ENCODE assay signal across 13 cellular contexts in the genomic region with DNA sequence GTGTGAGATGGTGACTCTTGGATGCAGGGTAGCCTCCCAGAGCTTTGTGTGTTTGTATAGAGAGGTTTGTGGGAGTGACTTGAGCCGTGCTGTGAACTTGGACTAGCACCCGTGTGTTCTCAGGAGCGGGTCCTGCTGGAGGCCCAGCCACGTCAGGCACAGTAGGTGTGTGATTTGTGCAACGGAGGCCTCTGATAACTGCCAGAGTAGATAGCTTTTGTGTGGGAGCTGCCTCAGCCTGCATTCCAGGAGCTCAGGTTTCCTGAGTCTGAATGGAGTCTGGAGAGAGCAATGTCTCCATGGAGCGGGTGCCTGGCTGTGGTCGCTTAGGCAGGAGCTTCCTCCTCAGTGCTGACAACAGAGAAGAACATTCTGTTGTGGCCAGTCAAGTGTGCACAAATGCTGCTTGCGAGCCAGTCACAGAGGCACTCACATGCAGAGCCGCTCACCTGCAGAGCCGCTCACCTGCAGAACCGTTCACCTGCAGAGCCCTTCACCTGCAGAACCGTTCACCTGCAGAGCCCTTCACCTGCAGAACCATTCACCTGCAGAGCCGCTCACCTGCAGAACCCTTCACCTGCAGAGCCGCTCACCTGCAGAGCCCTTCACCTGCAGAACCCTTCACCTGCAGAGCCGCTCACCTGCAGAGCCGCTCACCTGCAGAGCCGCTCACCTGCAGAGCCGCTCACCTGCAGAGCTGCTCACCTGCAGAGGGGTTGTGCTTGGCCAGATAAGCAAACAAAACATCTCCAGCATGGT. TPM values are rescaled to one million over a fixed set of nuclear protein-coding genes. Genes with fewer than 3 reads are reported as not detected.
DNase-seq lines count a peak whose midpoint lies in the region; FAIRE-seq and TF ChIP-seq lines count a peak whose summit lies in the region.
"Had no signal": no experiment of that assay in that cellular context is flagged by ENCODE, and none has a peak within 500 bp of the region (broad histone marks: within the 10 kb centered on the region; RNA-seq: fewer than 3 reads in every experiment).

No MANE protein-coding gene starts in this region.

- FAIRE-seq in H1 (lab: Jason Lieb, UNC): peak; percentile 93

- H3K27me3 ChIP-seq in H1 (replicated peaks in 1 of 4; ENCODE audit: control insufficient read depth in 3 of 4, extremely low read depth in 1 of 4, insufficient read depth in 3 of 4, low read length in 3 of 4): no peaks in the 10 kb centered on the region; a peak in 1 of 7 replicates
- no peaks in the 10 kb centered on the region for H3K27me3 ChIP-seq in CD4-positive, alpha-beta memory T cell (ENCODE audit: insufficient read depth, low read length)
- H3K27me3 ChIP-seq: tibial nerve had no signal

- no peaks in the 10 kb centered on the region; a peak in 1 of 4 replicates for H3K9me3 ChIP-seq in H1 (ENCODE audit: insufficient read depth in 2 of 2, low read depth in 1 of 2, low read length in 1 of 2)
- H3K9me3 ChIP-seq in CD4-positive, alpha-beta memory T cell (ENCODE audit: control insufficient read depth in 1 of 2, low read length in 2 of 2): no peaks in the 10 kb centered on the region
- H3K9me3 ChIP-seq: Caco-2, tibial nerve had no signal

- CTCF ChIA-PET in H1 (lab: Charles Lee; ENCODE audit: partially characterized antibody): interaction anchor here (0.7 to 2.0 kb wide), 9 partner anchors 9 to 288 kb away, joined by 3 to 5 read pairs (median 4); no protein-coding TSS in a partner anchor
- CTCF ChIA-PET in CD4-positive, alpha-beta memory T cell (lab: Charles Lee; ENCODE audit: partially characterized antibody): no interaction called here

- peaks cover 27% of the 10 kb centered on the region for H3K4me1 Mint-ChIP-seq in nephron progenitor cell
- H3K4me1 Mint-ChIP-seq in CD4-positive, alpha-beta memory T cell: peaks cover 0 to 7% (median 6%) of the 10 kb centered on the region in 4 donors

- no peak overlapping the region for H2BK120ac ChIP-seq in H1 (replicated peaks; ENCODE audit: low read depth, low read length)

- TF ChIP-seq CTCF in H1 (IDR thresholded peaks at IDR 0.05; ENCODE audit: control extremely low read depth in 1 of 3, insufficient read depth in 1 of 3, low read depth in 1 of 3, low read length in 3 of 3) (no peak), nephron progenitor cell (IDR thresholded peaks at IDR 0.05) (no peak)

- no peak for TF ChIP-seq EP300 in H1 (IDR thresholded peaks at IDR 0.05; ENCODE audit: borderline replicate concordance in 1 of 2, low read depth in 2 of 2, low read length in 2 of 2)

- H3K27ac Mint-ChIP-seq in nephron progenitor cell: peak overlapping the region; percentile 95
- H3K27ac Mint-ChIP-seq in CD4-positive, alpha-beta memory T cell: no peak overlapping the region

- H3K79me1 ChIP-seq in H1 (ENCODE audit: low read depth, low read length): peaks cover 24% of the 10 kb centered on the region

- peaks cover 10% of the 10 kb centered on the region for H3K9me3 Mint-ChIP-seq in nephron progenitor cell
- H3K9me3 Mint-ChIP-seq in CD4-positive, alpha-beta memory T cell: no peaks in the 10 kb centered on the region

- intact Hi-C loops in CD4-positive, alpha-beta memory T cell (cut with micrococcal nuclease): no loop called here

- no peak overlapping the region for H2AK5ac ChIP-seq in H1 (ENCODE audit: low read depth, low read length)

- H3K79me2 ChIP-seq in H1 (ENCODE audit: control insufficient read depth in 1 of 2, insufficient read depth in 2 of 2, low read length in 2 of 2): peaks cover 7 to 41% of the 10 kb centered on the region in 2 experiments

- H2BK20ac ChIP-seq in H1 (ENCODE audit: low read length): no peak overlapping the region

- peaks cover 0 to 13% of the 10 kb centered on the region in 2 experiments for H4K20me1 ChIP-seq in H1 (replicated peaks in 1 of 2; ENCODE audit: control insufficient read depth in 1 of 2, insufficient read depth in 2 of 2, low read length in 2 of 2)

- no peak overlapping the region; a peak in 1 of 7 replicates for H3K9ac ChIP-seq in H1 (replicated peaks in 1 of 4; ENCODE audit: extremely low read depth in 1 of 4, low read depth in 3 of 4, low read length in 3 of 4)

- no peak overlapping the region for H3K14ac ChIP-seq in H1 (ENCODE audit: insufficient read length)

- peak overlapping the region; percentile 12 for H4K5ac ChIP-seq in H1 (ENCODE audit: insufficient read length, low read depth, low read length)

- H3K4me3 Mint-ChIP-seq in nephron progenitor cell: peak overlapping the region; percentile 37
- H3K4me3 Mint-ChIP-seq in CD4-positive, alpha-beta memory T cell: no peak overlapping the region

- no peak overlapping the region for H3K4ac ChIP-seq in H1 (replicated peaks; ENCODE audit: insufficient read length, low read depth, low read length)

- H2BK12ac ChIP-seq in H1 (ENCODE audit: low read depth, low read length): no peak overlapping the region

- 75% methylated on average over 18 of the region's 18 CpGs; no CpG with 5 or more reads in 1 of the 2 experiments for WGBS in H1 (ENCODE audit: extremely low coverage in 1 of 2, insufficient coverage in 1 of 2, insufficient read length in 1 of 2, insufficient replicate concordance in 2 of 2, low coverage in 1 of 2, low lambda C conversion rate in 2 of 2, missing lambda C conversion rate in 1 of 2), 2 experiments

- peak overlapping the region; percentile 83 for H3K18ac ChIP-seq in H1 (ENCODE audit: extremely low read depth, low read length)

- H4K8ac ChIP-seq in H1 (ENCODE audit: extremely low read depth, insufficient read depth, low read length): no peak overlapping the region

- peak overlapping the region; percentile 65; the same call in 1 of the 2 replicates for H3K27ac ChIP-seq in H1 (ENCODE audit: low read depth, low read length)
- H3K27ac ChIP-seq in CD4-positive, alpha-beta memory T cell (ENCODE audit: low read depth, low read length): no peak overlapping the region
- H3K27ac ChIP-seq: tibial nerve had no signal

- peaks cover 8% of the 10 kb centered on the region for H3K23me2 ChIP-seq in H1 (ENCODE audit: low read depth, low read length)

- H3K36me3 Mint-ChIP-seq in nephron progenitor cell (ENCODE audit: low read depth): peaks cover 45% of the 10 kb centered on the region
- H3K36me3 Mint-ChIP-seq in CD4-positive, alpha-beta memory T cell: peaks cover 5 to 16% of the 10 kb centered on the region in 2 donors

- peaks cover 0 to 8% (median 0%) of the 10 kb centered on the region in 4 experiments; a peak in 3 of 8 replicates for H3K36me3 ChIP-seq in H1 (ENCODE audit: control insufficient read depth in 2 of 4, insufficient read depth in 4 of 4, low read length in 3 of 4)
- peaks cover 5% of the 10 kb centered on the region for H3K36me3 ChIP-seq in CD4-positive, alpha-beta memory T cell (ENCODE audit: insufficient read depth, low read length)

- POLR2A ChIA-PET in H1 (lab: Charles Lee; ENCODE audit: partially characterized antibody): interaction anchor here (0.7 to 1.0 kb wide), 3 partner anchors 14 to 169 kb away, joined by 3 read pairs; no protein-coding TSS in a partner anchor
- POLR2A ChIA-PET in CD4-positive, alpha-beta memory T cell (lab: Charles Lee; ENCODE audit: partially characterized antibody): no interaction called here

- no peak overlapping the region for H3K4me3 ChIP-seq in H1 (ENCODE audit: extremely low read depth in 1 of 4, insufficient read depth in 2 of 4, low read depth in 3 of 4, low read length in 4 of 4)
- H3K4me3 ChIP-seq in CD4-positive, alpha-beta memory T cell (ENCODE audit: low read length in 2 of 2): no peak overlapping the region
- H3K4me3 ChIP-seq: tibial nerve had no signal

- H3K56ac ChIP-seq in H1 (replicated peaks; ENCODE audit: insufficient read length, low read depth, low read length): no peak overlapping the region

- no peak for TF ChIP-seq RAD21 in H1 (IDR thresholded peaks at IDR 0.05 in 1 of 2, conservative IDR thresholded peaks at IDR 0.05 in 1 of 2; ENCODE audit: low read depth in 2 of 2, low read length in 2 of 2)

- TF ChIP-seq POLR2A in H1 (IDR thresholded peaks at IDR 0.05; ENCODE audit: control extremely low read depth in 1 of 2, low read depth in 2 of 2, low read length in 2 of 2): no peak

- no peak overlapping the region for H2BK15ac ChIP-seq in H1 (ENCODE audit: low read length)

- DNase-seq in DMS53 treated with DMSO at 0.1 percent for 48 hours (lab: John Stamatoyannopoulos, UW; ENCODE audit: unreplicated experiment): peak; percentile 54
- peak; percentile 70 for DNase-seq in NCI-H2029 (lab: John Stamatoyannopoulos, UW)
- peak in 1 of 2 experiments; percentile 25 for DNase-seq in H1 (ENCODE audit: low read depth in 1 of 2, low spot score in 2 of 2)
- peak; percentile 75 for DNase-seq in nephron progenitor cell
- DNase-seq in GM19238 (ENCODE audit: insufficient read length, low spot score): no peak
- no peak for DNase-seq in CD4-positive, alpha-beta memory T cell
- no peak for DNase-seq in stimulated activated CD4-positive, alpha-beta T cell treated with anti-CD3 and anti-CD28 coated beads, Interleukin-4, amount 100 ng/mL, for 4 hours
- no peak for DNase-seq in activated CD4-positive, alpha-beta T cell treated with anti-CD3 and anti-CD28 coated beads for 48 hours
- DNase-seq: Caco-2, left cardiac atrium, SHP77 treated with DMSO at 0.1 percent for 48 hours had no signal

- H3K23ac ChIP-seq in H1 (ENCODE audit: insufficient read length): no peak overlapping the region

- peaks cover 3% of the 10 kb centered on the region for H3K27me3 Mint-ChIP-seq in nephron progenitor cell (ENCODE audit: low read depth, poor library complexity)
- no peaks in the 10 kb centered on the region for H3K27me3 Mint-ChIP-seq in CD4-positive, alpha-beta memory T cell

- H2AFZ ChIP-seq in H1 (ENCODE audit: low read length): no peak overlapping the region

- H4K91ac ChIP-seq in H1 (replicated peaks; ENCODE audit: insufficient read length, low read length): no peak overlapping the region

- H3K4me2 ChIP-seq in H1 (ENCODE audit: insufficient read depth in 1 of 2, low read depth in 2 of 2, low read length in 2 of 2): peak overlapping the region; percentile 26 to 40; a peak in 3 of 4 replicates

- peaks cover 5 to 14% (median 12%) of the 10 kb centered on the region in 4 experiments; a peak in 5 of 7 replicates for H3K4me1 ChIP-seq in H1 (replicated peaks in 1 of 4; ENCODE audit: control insufficient read depth in 3 of 4, insufficient read depth in 4 of 4, low read length in 3 of 4)
- H3K4me1 ChIP-seq in CD4-positive, alpha-beta memory T cell (ENCODE audit: insufficient read depth, low read length): no peaks in the 10 kb centered on the region
- H3K4me1 ChIP-seq: Caco-2, tibial nerve had no signal

- H2BK5ac ChIP-seq in H1 (ENCODE audit: low read depth, low read length): peak overlapping the region; percentile 13

RNA-seq across cellular contexts. Expression of gene TFDP1, which starts 32.6 kb away (rescaled TPM):
- 81.9 and 84.8 TPM in 2 replicates for total RNA-seq in H1 (2021; fragmentation: NEBNext Ultra II Directional; extraction: Animal tissue kit (Norgen Biotek cat#: 25700))
- 35.5 and 43.6 TPM in 2 replicates for polyA plus RNA-seq in H1 (2011; rRNA removed)
- 51.7 TPM for polyA plus RNA-seq in H1 (2011; cell fraction: cytosol; rRNA removed)
- polyA plus RNA-seq in H1 (2011; cell fraction: nucleus; rRNA removed): 54.2 TPM
- 68.2 to 75.6 TPM (median 71.3 TPM) in 4 replicates for polyA plus RNA-seq in H1 (2012, experiment 1 of 2)
- polyA plus RNA-seq in H1 (2012, experiment 2 of 2): 27.7 TPM
- 54.0 TPM for polyA plus RNA-seq in H1 (2013, experiment 1 of 2)
- 54.0 TPM for polyA plus RNA-seq in H1 (2013, experiment 2 of 2)
- 51.8 and 52.5 TPM in 2 replicates for polyA minus RNA-seq in H1 (2011; rRNA and poly(A)+ RNA removed)
- 33.2 TPM for polyA minus RNA-seq in H1 (2011; cell fraction: cytosol; rRNA and poly(A)+ RNA removed)
- 26.5 TPM for polyA minus RNA-seq in H1 (2011; cell fraction: nucleus; rRNA and poly(A)+ RNA removed)
- 10 to 100 TPM; 20.7 to 21.5 TPM for total RNA-seq in CD4-positive, alpha-beta memory T cell
- 10 to 100 TPM; 57.2 to 63.4 TPM for polyA plus RNA-seq in CD4-positive, alpha-beta memory T cell

RNA-seq across cellular contexts. Expression of gene ATP4B, which starts 40.8 kb away (rescaled TPM):
- total RNA-seq in H1 (2021; fragmentation: NEBNext Ultra II Directional; extraction: Animal tissue kit (Norgen Biotek cat#: 25700)): not detected in 2 replicates
- 0.05 TPM in 1 of 2 replicates, not detected in the other for polyA plus RNA-seq in H1 (2011; rRNA removed)
- polyA plus RNA-seq in H1 (2011; cell fraction: cytosol; rRNA removed): not detected
- 0.07 TPM for polyA plus RNA-seq in H1 (2011; cell fraction: nucleus; rRNA removed)
- polyA plus RNA-seq in H1 (2012, experiment 1 of 2): not detected in 4 replicates
- not detected for polyA plus RNA-seq in H1 (2012, experiment 2 of 2)
- polyA plus RNA-seq in H1 (2013, experiment 1 of 2): not detected
- polyA plus RNA-seq in H1 (2013, experiment 2 of 2): not detected
- not detected in 2 replicates for polyA minus RNA-seq in H1 (2011; rRNA and poly(A)+ RNA removed)
- not detected for polyA minus RNA-seq in H1 (2011; cell fraction: cytosol; rRNA and poly(A)+ RNA removed)
- polyA minus RNA-seq in H1 (2011; cell fraction: nucleus; rRNA and poly(A)+ RNA removed): not detected
- not detected for total RNA-seq in CD4-positive, alpha-beta memory T cell
- under 1 TPM in 1 of 2 donors, not detected in 1; 0.21 TPM for polyA plus RNA-seq in CD4-positive, alpha-beta memory T cell
- total RNA-seq: Caco-2, dermis microvascular lymphatic vessel endothelial cell, left cardiac atrium, tibial nerve had no signal

RNA-seq across cellular contexts. Expression of gene GRK1, which starts 49.8 kb away (rescaled TPM):
- 0.21 TPM in 1 of 2 replicates, not detected in the other for total RNA-seq in H1 (2021; fragmentation: NEBNext Ultra II Directional; extraction: Animal tissue kit (Norgen Biotek cat#: 25700))
- polyA plus RNA-seq in H1 (2011; rRNA removed): 0.12 and 0.16 TPM in 2 replicates
- polyA plus RNA-seq in H1 (2011; cell fraction: cytosol; rRNA removed): 0.12 TPM
- polyA plus RNA-seq in H1 (2011; cell fraction: nucleus; rRNA removed): 0.26 TPM
- polyA plus RNA-seq in H1 (2012, experiment 1 of 2): 0.13 TPM in 2 of 4 replicates, not detected in the others
- polyA plus RNA-seq in H1 (2012, experiment 2 of 2): 0.07 TPM
- polyA plus RNA-seq in H1 (2013, experiment 1 of 2): not detected
- polyA plus RNA-seq in H1 (2013, experiment 2 of 2): not detected
- polyA minus RNA-seq in H1 (2011; rRNA and poly(A)+ RNA removed): 0.06 and 0.10 TPM in 2 replicates
- polyA minus RNA-seq in H1 (2011; cell fraction: cytosol; rRNA and poly(A)+ RNA removed): not detected
- polyA minus RNA-seq in H1 (2011; cell fraction: nucleus; rRNA and poly(A)+ RNA removed): not detected
- not detected for total RNA-seq in CD4-positive, alpha-beta memory T cell
- not detected for polyA plus RNA-seq in CD4-positive, alpha-beta memory T cell
- total RNA-seq: Caco-2, dermis microvascular lymphatic vessel endothelial cell, tibial nerve had no signal

Comparison
In these comparisons a context has a peak if more than half of its experiments do, and no peak if none do; other contexts are left out.
1. DNase-seq: peak in DMS53 treated with DMSO at 0.1 percent for 48 hours (single experiment), NCI-H2029 (single experiment) and nephron progenitor cell (single experiment); none in GM19238 (single experiment), CD4-positive, alpha-beta memory T cell (0 of 5), stimulated activated CD4-positive, alpha-beta T cell treated with anti-CD3 and anti-CD28 coated beads, Interleukin-4, amount 100 ng/mL, for 4 hours (0 of 2) and activated CD4-positive, alpha-beta T cell treated with anti-CD3 and anti-CD28 coated beads for 48 hours (single experiment).